26 cellular contexts compared by ENCODE assay signal in the genomic region with DNA sequence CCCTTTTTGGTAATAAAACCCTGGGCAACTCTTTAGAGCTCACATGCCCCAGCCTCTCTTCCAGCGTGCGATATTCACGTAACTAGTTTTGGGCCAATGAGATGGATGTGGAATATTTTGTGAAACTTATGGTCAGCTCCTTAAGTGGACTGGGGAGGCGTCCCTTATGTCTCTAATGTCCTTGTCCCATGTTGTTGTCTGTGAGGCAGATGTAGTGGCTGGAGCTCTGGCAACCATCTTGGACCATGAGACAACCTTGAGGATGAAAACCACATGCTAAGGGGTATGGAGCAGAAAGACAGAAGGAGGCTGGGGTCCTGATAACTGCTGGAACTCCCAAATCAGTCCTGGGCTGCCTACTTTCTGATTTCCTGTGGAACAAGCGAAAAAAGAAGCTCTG. TPM values are rescaled to one million over a fixed set of nuclear protein-coding genes. Genes with fewer than 3 reads are reported as not detected.
DNase-seq lines count a peak whose midpoint lies in the region; ATAC-seq, FAIRE-seq and TF ChIP-seq lines count a peak whose summit lies in the region.
"Had no signal": no experiment of that assay in that cellular context is flagged by ENCODE, and none has a peak within 500 bp of the region (broad histone marks: within the 10 kb centered on the region; RNA-seq: fewer than 3 reads in every experiment).

No MANE protein-coding gene starts in this region.

- TF ChIP-seq EP300 in HepG2 (IDR thresholded peaks at IDR 0.05; ENCODE audit: low read depth in 2 of 2, low read length in 2 of 2) (no peak), HepG2 (CRISPR knock-in tag; IDR thresholded peaks at IDR 0.05; ENCODE audit: borderline replicate concordance) (no peak)

- POLR2A ChIA-PET in HepG2 (lab: Yijun Ruan, JAX) (no interaction called here), A673 (lab: Charles Lee; ENCODE audit: low non-redundant PET) (no interaction called here)

- TF ChIP-seq POLR2A in HepG2 (IDR thresholded peaks at IDR 0.05; ENCODE audit: insufficient read depth in 1 of 2, low read depth in 2 of 2, low read length in 2 of 2) (no peak), right lobe of liver (IDR thresholded peaks at IDR 0.05) (no peak)

- TF ChIP-seq RAD21 in HepG2 (CRISPR knock-in tag; IDR thresholded peaks at IDR 0.05): no peak

- no peaks in the 10 kb centered on the region for H4K20me1 ChIP-seq in HepG2 (ENCODE audit: insufficient read depth, low read length)
- H4K20me1 ChIP-seq: BLaER1 treated with 17β-estradiol and CSF1 and Interleukin-3, amounts not matched to agents 10 nM and 100 nM had no signal

- in situ Hi-C loops in HepG2 (cut with HindIII; ENCODE audit: extremely low pct_ligation_motif_present, low pct_unique_long_range_greater_than_20kb): no loop called here

- no peak overlapping the region for H3K4me3 Mint-ChIP-seq in progenitor cell of endocrine pancreas (ENCODE audit: low read depth)
- H3K4me3 Mint-ChIP-seq: CD14-positive monocyte; CD4-positive, alpha-beta T cell; CD8-positive, alpha-beta memory T cell; H9 had no signal

- peaks cover 3% of the 10 kb centered on the region for H3K4me1 Mint-ChIP-seq in progenitor cell of endocrine pancreas (ENCODE audit: low read depth)
- H3K4me1 Mint-ChIP-seq: CD14-positive monocyte; CD8-positive, alpha-beta memory T cell had no signal

- H3K4me1 ChIP-seq in HepG2 (ENCODE audit: insufficient read depth, low read length) (peaks cover 28% of the 10 kb centered on the region), right lobe of liver (no peaks in the 10 kb centered on the region), A673 (ENCODE audit: insufficient read depth, low read length, poor library complexity, severe bottlenecking) (no peaks in the 10 kb centered on the region)
- H3K4me1 ChIP-seq: BE2C had no signal

- no peaks in the 10 kb centered on the region for H3K9me3 Mint-ChIP-seq in progenitor cell of endocrine pancreas (ENCODE audit: low read depth)
- H3K9me3 Mint-ChIP-seq: CD14-positive monocyte; CD4-positive, alpha-beta T cell; H9 had no signal

- BruUV-seq in HepG2 (replicated peaks; lab: Mats Ljungman, UMichigan) (no TSS peak), A673 (replicated peaks; lab: Mats Ljungman, UMichigan) (no TSS peak)

- H3K27me3 Mint-ChIP-seq in progenitor cell of endocrine pancreas: peaks cover 11% of the 10 kb centered on the region

- no peak overlapping the region for H3K9ac ChIP-seq in HepG2 (ENCODE audit: insufficient read depth, low read depth, low read length)
- H3K9ac ChIP-seq: BLaER1 treated with 17β-estradiol and CSF1 and Interleukin-3, amounts not matched to agents 10 nM and 100 nM; GM23248 had no signal

- H3K4me2 ChIP-seq in HepG2 (ENCODE audit: low read depth, low read length): no peak overlapping the region
- H3K4me2 ChIP-seq: BLaER1 treated with 17β-estradiol and CSF1 and Interleukin-3, amounts not matched to agents 10 nM and 100 nM had no signal

- intact Hi-C loops in HepG2 (cut with micrococcal nuclease; ENCODE audit: unreplicated experiment): no loop called here
- intact Hi-C loops in right lobe of liver (cut with DNase I): loop anchor here in 1 of 2 donors (10.0 kb wide), 1 partner anchor 459 kb away; no protein-coding TSS in a partner anchor
- intact Hi-C loops in A673 (cut with micrococcal nuclease; ENCODE audit: unreplicated experiment): no loop called here

- no peaks in the 10 kb centered on the region for H3K36me3 ChIP-seq in HepG2 (replicated peaks in 1 of 2; ENCODE audit: control insufficient read depth in 1 of 2, insufficient read depth in 2 of 2, low read length in 2 of 2)
- H3K36me3 ChIP-seq in right lobe of liver: no peaks in the 10 kb centered on the region
- no peaks in the 10 kb centered on the region for H3K36me3 ChIP-seq in A673 (ENCODE audit: insufficient read depth, low read length, poor library complexity, severe bottlenecking)
- H3K36me3 ChIP-seq: BE2C; BLaER1 treated with 17β-estradiol and CSF1 and Interleukin-3, amounts not matched to agents 10 nM and 100 nM had no signal

- DNase-seq in HepG2 (ENCODE audit: low spot score) (no peak), right lobe of liver (no peak), ecto neural progenitor cell (ENCODE audit: low spot score) (peak; percentile 8), islet precursor cell (peak; percentile 22), progenitor cell of endocrine pancreas (ENCODE audit: low spot score, unreplicated experiment) (no peak), GM10266 (ENCODE audit: extremely low spot score) (no peak), A673 (ENCODE audit: low spot score) (no peak), NCI-H1930 (lab: John Stamatoyannopoulos, UW) (no peak)
- DNase-seq: ACHN; AML-193; BE2C; Calu3; CD4-positive, alpha-beta T cell; CD8-positive, alpha-beta memory T cell; DMS53; DMS79 treated with DMSO at 0.1 percent for 48 hours; GF-D8; GM23248 had no signal

- H3K27ac ChIP-seq in HepG2 (ENCODE audit: extremely low read length, insufficient read depth, low read length) (no peak overlapping the region), right lobe of liver (no peak overlapping the region), A673 (ENCODE audit: low read depth, low read length, poor library complexity, severe bottlenecking) (no peak overlapping the region)
- H3K27ac ChIP-seq: 22Rv1; BLaER1 treated with 17β-estradiol and CSF1 and Interleukin-3, amounts not matched to agents 10 nM and 100 nM; GM23248 had no signal

- CTCF ChIA-PET in HepG2 (lab: Yijun Ruan, JAX; ENCODE audit: low intra/inter-chr PET ratio, low total read pairs) (no interaction called here), A673 (lab: Charles Lee) (no interaction called here)

- H3K27me3 ChIP-seq in HepG2 (ENCODE audit: control insufficient read depth in 1 of 2, insufficient read depth in 2 of 2, low read length in 2 of 2): 0 out of 5 replicates have a peak, but pooled peaks cover 0 to 4% of the 10 kb centered on the region in 2 experiments
- no peaks in the 10 kb centered on the region for H3K27me3 ChIP-seq in right lobe of liver
- no peaks in the 10 kb centered on the region for H3K27me3 ChIP-seq in A673 (replicated peaks; ENCODE audit: insufficient read depth, low read depth, low read length, poor library complexity)
- H3K27me3 ChIP-seq: BE2C; BLaER1 treated with 17β-estradiol and CSF1 and Interleukin-3, amounts not matched to agents 10 nM and 100 nM had no signal

- WGBS in HepG2 (ENCODE audit: low lambda C conversion rate): 76% methylated on average over 5 of the region's 5 CpGs
- WGBS in right lobe of liver (ENCODE audit: insufficient coverage, low coverage, low lambda C conversion rate, missing lambda C conversion rate): 81% methylated on average over 5 of the region's 5 CpGs

- H3K9me3 ChIP-seq in HepG2 (ENCODE audit: low read length): no peaks in the 10 kb centered on the region
- H3K9me3 ChIP-seq in right lobe of liver: no peaks in the 10 kb centered on the region
- no peaks in the 10 kb centered on the region for H3K9me3 ChIP-seq in A673 (ENCODE audit: low read depth, low read length, poor library complexity, severe bottlenecking)
- H3K9me3 ChIP-seq: BE2C; BLaER1 treated with 17β-estradiol and CSF1 and Interleukin-3, amounts not matched to agents 10 nM and 100 nM had no signal

- ATAC-seq in HepG2 (no peak), right lobe of liver (no peak)
- ATAC-seq: HCT116 had no signal

- H3K79me2 ChIP-seq in HepG2 (ENCODE audit: insufficient read depth, low read length): no peaks in the 10 kb centered on the region

- no peak for FAIRE-seq in HepG2 (lab: Jason Lieb, UNC)
- FAIRE-seq: A204.1, GM12892, GM19239 had no signal

- TF ChIP-seq CTCF in HepG2 (CRISPR knock-in tag; IDR thresholded peaks at IDR 0.05): no peak
- TF ChIP-seq CTCF in right lobe of liver (IDR thresholded peaks at IDR 0.05): no peak
- TF ChIP-seq CTCF in progenitor cell of endocrine pancreas (IDR thresholded peaks at IDR 0.05; ENCODE audit: unreplicated experiment): no peak
- TF ChIP-seq CTCF in GM10266 (IDR thresholded peaks at IDR 0.05; ENCODE audit: control insufficient read depth, insufficient read depth, low read depth, missing control alignments): no peak
- no peak for TF ChIP-seq CTCF in A673 (conservative IDR thresholded peaks at IDR 0.05; ENCODE audit: low read depth, low read length)

- peak overlapping the region; percentile 56 for H3K27ac Mint-ChIP-seq in progenitor cell of endocrine pancreas
- H3K27ac Mint-ChIP-seq: CD14-positive monocyte; CD4-positive, alpha-beta T cell; CD8-positive, alpha-beta memory T cell; H9 had no signal

- H3K4me3 ChIP-seq in HepG2 (replicated peaks in 1 of 3; ENCODE audit: insufficient read depth in 1 of 3, low read depth in 2 of 3, low read length in 3 of 3) (no peak overlapping the region), right lobe of liver (no peak overlapping the region), A673 (ENCODE audit: low read depth, low read length, poor library complexity, severe bottlenecking) (no peak overlapping the region)
- H3K4me3 ChIP-seq: BLaER1 treated with 17β-estradiol and CSF1 and Interleukin-3, amounts not matched to agents 10 nM and 100 nM; GM23248 had no signal

- H2AFZ ChIP-seq in HepG2 (ENCODE audit: low read length): no peak overlapping the region
- H2AFZ ChIP-seq: GM23248 had no signal

- no peaks in the 10 kb centered on the region for H3K36me3 Mint-ChIP-seq in progenitor cell of endocrine pancreas (ENCODE audit: insufficient read depth)
- H3K36me3 Mint-ChIP-seq: CD14-positive monocyte; CD8-positive, alpha-beta memory T cell had no signal

RNA-seq across cellular contexts. Expression of a gene that starts 31.4 kb away (rescaled TPM):
- total RNA-seq in HepG2 (2016; rRNA removed; fragmentation: Illumina TruSeq; extraction: Trizol) (0.24 and 0.53 TPM in 2 replicates), right lobe of liver (10 to 100 TPM in 1 of 6 experiments, 1 to 10 TPM in 5; 2.6 to 20.8 (median 5.1) TPM), progenitor cell of endocrine pancreas (40.6 and 44.3 TPM in 2 replicates), A673 (2021) (4.0 and 6.9 TPM in 2 replicates)
- total RNA-seq in HepG2 (2016; cell fraction: cytosol; rRNA removed; fragmentation: Illumina TruSeq; extraction: Trizol; ENCODE audit: low read depth): not detected in 2 replicates
- total RNA-seq in HepG2 (2016; cell fraction: insoluble cytoplasmic fraction; rRNA removed; fragmentation: Illumina TruSeq; extraction: Trizol): 0.16 and 0.37 TPM in 2 replicates
- total RNA-seq in HepG2 (2016; cell fraction: membrane; rRNA removed; fragmentation: Illumina TruSeq; extraction: Trizol): 0.10 and 0.15 TPM in 2 replicates
- 0.19 and 0.25 TPM in 2 replicates for total RNA-seq in HepG2 (2016; cell fraction: nucleus; rRNA removed; fragmentation: Illumina TruSeq; extraction: Trizol)
- 0.46 and 0.52 TPM in 2 replicates for polyA plus RNA-seq in HepG2 (2011; rRNA removed)
- polyA plus RNA-seq in HepG2 (2011; cell fraction: cytosol; rRNA removed): 0.58 and 0.77 TPM in 2 replicates
- polyA plus RNA-seq in HepG2 (2011; cell fraction: nucleus; rRNA removed): 0.24 and 0.72 TPM in 2 replicates
- 0.30 and 0.51 TPM in 2 replicates for polyA plus RNA-seq in HepG2 (2012)
- polyA plus RNA-seq in HepG2 (2016; cell fraction: cytosol; fragmentation: Illumina TruSeq; extraction: Trizol; ENCODE audit: low read depth): 0.07 and 0.14 TPM in 2 replicates
- 0.40 and 0.56 TPM in 2 replicates for polyA plus RNA-seq in HepG2 (2016; cell fraction: insoluble cytoplasmic fraction; fragmentation: Illumina TruSeq; extraction: Trizol; ENCODE audit: low read depth)
- polyA plus RNA-seq in HepG2 (2016; cell fraction: membrane; fragmentation: Illumina TruSeq; extraction: Trizol; ENCODE audit: low read depth): 0.20 and 0.35 TPM in 2 replicates
- polyA plus RNA-seq in HepG2 (2016; cell fraction: nucleus; fragmentation: Illumina TruSeq; extraction: Trizol; ENCODE audit: insufficient read depth, low read depth): 1.8 and 2.0 TPM in 2 replicates
- polyA minus RNA-seq in HepG2 (2011; rRNA and poly(A)+ RNA removed; ENCODE audit: low replicate concordance): 0.96 and 1.9 TPM in 2 replicates
- polyA minus RNA-seq in HepG2 (2011; cell fraction: cytosol; rRNA and poly(A)+ RNA removed): 0.44 and 0.59 TPM in 2 replicates
- polyA minus RNA-seq in HepG2 (2011; cell fraction: nucleus; rRNA and poly(A)+ RNA removed): 0.26 and 0.75 TPM in 2 replicates
- total RNA-seq: GM23248 had no signal

Comparison
In these comparisons a context has a peak if more than half of its experiments do, and no peak if none do; other contexts are left out.
1. DNase-seq: peak in ecto neural progenitor cell (single experiment) and islet precursor cell (single experiment); none in HepG2 (single experiment), right lobe of liver (0 of 3), progenitor cell of endocrine pancreas (single experiment), GM10266 (single experiment), A673 (single experiment) and NCI-H1930 (0 of 2).